10 cellular contexts compared by ENCODE assay signal in genomic region chr6:13763740-13764381, GRCh38. TPM values are rescaled to one million over a fixed set of nuclear protein-coding genes. Genes with fewer than 3 reads are reported as not detected.
DNase-seq lines count a peak whose midpoint lies in the region; ATAC-seq and TF ChIP-seq lines count a peak whose summit lies in the region.
"Had no signal": no experiment of that assay in that cellular context is flagged by ENCODE, and none has a peak within 500 bp of the region (broad histone marks: within the 10 kb centered on the region; RNA-seq: fewer than 3 reads in every experiment).

No MANE protein-coding gene starts in this region.

- in situ Hi-C loops in GM23248 (cut with MboI), result no loop called here

- 0 out of 2 replicates have a peak, but pooled peaks cover 3% of the 10 kb centered on the region for H3F3A ChIP-seq in GM23338 (replicated peaks; ENCODE audit: low read depth)
- H3F3A ChIP-seq in GM23248 (ENCODE audit: insufficient read depth), result peaks cover 40% of the 10 kb centered on the region

- H3K9me3 Mint-ChIP-seq in activated CD4-positive, alpha-beta T cell treated with anti-CD3 and anti-CD28 coated beads for 36 hours (ENCODE audit: low read depth), result peaks cover 2% of the 10 kb centered on the region
- H3K9me3 Mint-ChIP-seq in GM23338 (no peaks in the 10 kb centered on the region), osteocyte (ENCODE audit: unreplicated experiment) (no peaks in the 10 kb centered on the region)
- peaks cover 5% of the 10 kb centered on the region for H3K9me3 Mint-ChIP-seq in activated CD4-positive, alpha-beta memory T cell treated with anti-CD3 and anti-CD28 coated beads for 36 hours

- H3K4me1 ChIP-seq in GM23338 (ENCODE audit: insufficient read depth) (peaks cover 11% of the 10 kb centered on the region), GM23248 (ENCODE audit: insufficient read depth) (peaks cover 56% of the 10 kb centered on the region)

- H3K4me3 ChIP-seq in GM23338 (no peak overlapping the region), GM23248 (no peak overlapping the region)

- H3K27ac ChIP-seq in GM23338 (ENCODE audit: low read depth) (no peak overlapping the region), GM23248 (no peak overlapping the region)
- H3K27ac ChIP-seq: VCaP had no signal

- peak; percentile 66 for ATAC-seq in activated CD4-positive, alpha-beta T cell treated with anti-CD3 and anti-CD28 coated beads for 36 hours
- ATAC-seq in GM23338, result no peak

- H3K4me2 ChIP-seq in GM23338, result no peak overlapping the region
- no peak overlapping the region for H3K4me2 ChIP-seq in GM23248 (ENCODE audit: unreplicated experiment)

- 86 to 88% methylated on average over 5 of the region's 5 CpGs for WGBS in GM23248 (ENCODE audit: low coverage in 1 of 2, low lambda C conversion rate in 2 of 2, missing lambda C conversion rate in 2 of 2), 2 experiments

- intact Hi-C loops in activated CD4-positive, alpha-beta T cell treated with anti-CD3 and anti-CD28 coated beads for 36 hours (cut with DNase I, micrococcal nuclease), result loop anchor here (1.0 to 10.0 kb wide), 8 partner anchors 23 to 409 kb away; partner anchors contain the start of genes MCUR1 (in 1 of the 2), NOL7 (in 1 of the 2) and SIRT5 (in 1 of the 2)
- intact Hi-C loops in activated CD4-positive, alpha-beta memory T cell treated with anti-CD3 and anti-CD28 coated beads for 36 hours (cut with micrococcal nuclease), result loop anchor here (1.0 to 10.0 kb wide), 4 partner anchors 23 to 409 kb away; no protein-coding TSS in a partner anchor

- H3K79me2 ChIP-seq in GM23338 (replicated peaks; ENCODE audit: insufficient read depth), result no peaks in the 10 kb centered on the region
- no peaks in the 10 kb centered on the region for H3K79me2 ChIP-seq in GM23248 (ENCODE audit: insufficient read depth)

- H3K4me3 Mint-ChIP-seq in activated CD4-positive, alpha-beta T cell treated with anti-CD3 and anti-CD28 coated beads for 36 hours, result no peak overlapping the region
- H3K4me3 Mint-ChIP-seq in GM23338 (no peak overlapping the region), osteocyte (ENCODE audit: unreplicated experiment) (no peak overlapping the region)
- no peak overlapping the region for H3K4me3 Mint-ChIP-seq in activated CD4-positive, alpha-beta memory T cell treated with anti-CD3 and anti-CD28 coated beads for 36 hours

- peak overlapping the region; percentile 11 for H3K27ac Mint-ChIP-seq in activated CD4-positive, alpha-beta T cell treated with anti-CD3 and anti-CD28 coated beads for 36 hours
- H3K27ac Mint-ChIP-seq in GM23338 (no peak overlapping the region), osteocyte (ENCODE audit: unreplicated experiment) (no peak overlapping the region)
- peak overlapping the region; percentile 30 for H3K27ac Mint-ChIP-seq in activated CD4-positive, alpha-beta memory T cell treated with anti-CD3 and anti-CD28 coated beads for 36 hours

- POLR2A ChIA-PET in activated CD4-positive, alpha-beta T cell treated with anti-CD3 and anti-CD28 coated beads for 36 hours (lab: Charles Lee), result interaction anchor here (0.6 kb wide), 1 partner anchor 306 kb away, joined by 3 read pairs; no protein-coding TSS in a partner anchor
- POLR2A ChIA-PET in activated CD4-positive, alpha-beta memory T cell treated with anti-CD3 and anti-CD28 coated beads for 36 hours (lab: Charles Lee), result interaction anchor here (1.2 to 2.1 kb wide), 4 partner anchors 23 to 54 kb away, joined by 3 to 11 read pairs (median 6); partner anchors contain the start of gene RANBP9

- peak; percentile 61 for DNase-seq in activated CD4-positive, alpha-beta T cell treated with anti-CD3 and anti-CD28 coated beads for 36 hours
- no peak for DNase-seq in activated CD4-positive, alpha-beta T cell treated with anti-CD3 and anti-CD28 coated beads, Interleukin-2, amount 50 U/mL, for 4 hours
- DNase-seq in GM23338 (ENCODE audit: low spot score), result no peak
- peak; percentile 56 for DNase-seq in activated CD4-positive, alpha-beta memory T cell treated with anti-CD3 and anti-CD28 coated beads for 36 hours
- DNase-seq in stimulated activated CD4-positive, alpha-beta T cell treated with anti-CD3 and anti-CD28 coated beads, TNF-alpha, amount 100 ng/mL, for 48 hours (ENCODE audit: low read depth in 3 of 3), result peak in 2 of 3 donors; percentile 25 to 29
- DNase-seq in osteocyte (ENCODE audit: extremely low spot score, unreplicated experiment), result no peak
- no peak for DNase-seq in HCEC 1CT
- DNase-seq in GM23248, result no peak
- DNase-seq: NCI-H446 treated with DMSO at 0.1 percent for 48 hours had no signal

- H3K9me2 ChIP-seq in GM23338 (ENCODE audit: insufficient read depth) (no peaks in the 10 kb centered on the region), GM23248 (ENCODE audit: insufficient read depth) (no peaks in the 10 kb centered on the region)

- peaks cover 48% of the 10 kb centered on the region for H3K4me1 Mint-ChIP-seq in activated CD4-positive, alpha-beta T cell treated with anti-CD3 and anti-CD28 coated beads for 36 hours
- peaks cover 11% of the 10 kb centered on the region for H3K4me1 Mint-ChIP-seq in GM23338
- peaks cover 40% of the 10 kb centered on the region for H3K4me1 Mint-ChIP-seq in activated CD4-positive, alpha-beta memory T cell treated with anti-CD3 and anti-CD28 coated beads for 36 hours (ENCODE audit: low read depth)
- peaks cover 46% of the 10 kb centered on the region for H3K4me1 Mint-ChIP-seq in osteocyte (ENCODE audit: unreplicated experiment)

- no peak overlapping the region for H3K9ac ChIP-seq in GM23248

- H3K27me3 Mint-ChIP-seq in activated CD4-positive, alpha-beta T cell treated with anti-CD3 and anti-CD28 coated beads for 36 hours, result no peaks in the 10 kb centered on the region
- peaks cover 7% of the 10 kb centered on the region for H3K27me3 Mint-ChIP-seq in GM23338 (ENCODE audit: insufficient read depth, low read depth, poor library complexity)
- no peaks in the 10 kb centered on the region for H3K27me3 Mint-ChIP-seq in activated CD4-positive, alpha-beta memory T cell treated with anti-CD3 and anti-CD28 coated beads for 36 hours
- H3K27me3 Mint-ChIP-seq in osteocyte (ENCODE audit: unreplicated experiment), result no peaks in the 10 kb centered on the region

- H2AFZ ChIP-seq in GM23338 (peak overlapping the region; percentile 28; the same call in 1 of the 2 replicates), GM23248 (no peak overlapping the region)

- H3K36me3 ChIP-seq in GM23338 (ENCODE audit: insufficient read depth), result no peaks in the 10 kb centered on the region
- no peaks in the 10 kb centered on the region for H3K36me3 ChIP-seq in GM23248 (ENCODE audit: low read depth)

- H3K9me3 ChIP-seq in GM23248 (ENCODE audit: low read depth), result no peaks in the 10 kb centered on the region

- H3K27me3 ChIP-seq in GM23338 (ENCODE audit: insufficient read depth) (no peaks in the 10 kb centered on the region), GM23248 (replicated peaks; ENCODE audit: insufficient read depth) (no peaks in the 10 kb centered on the region)

- no peak for TF ChIP-seq CTCF in GM23338 (conservative IDR thresholded peaks at IDR 0.05; ENCODE audit: low read depth in 2 of 2)
- TF ChIP-seq CTCF in osteocyte (IDR thresholded peaks at IDR 0.05), result no peak

- CTCF ChIA-PET in activated CD4-positive, alpha-beta T cell treated with anti-CD3 and anti-CD28 coated beads for 36 hours (lab: Charles Lee), result interaction anchor here (0.6 to 2.2 kb wide), 9 partner anchors 10 to 283 kb away, joined by 3 to 8 read pairs (median 3); partner anchors contain the start of genes NOL7 and RANBP9
- CTCF ChIA-PET in activated CD4-positive, alpha-beta memory T cell treated with anti-CD3 and anti-CD28 coated beads for 36 hours (lab: Charles Lee), result interaction anchor here (0.6 to 1.6 kb wide), 6 partner anchors 10 to 545 kb away, joined by 3 to 12 read pairs (median 3); partner anchors contain the start of gene RANBP9

- peaks cover 4% of the 10 kb centered on the region for H3K36me3 Mint-ChIP-seq in activated CD4-positive, alpha-beta T cell treated with anti-CD3 and anti-CD28 coated beads for 36 hours (ENCODE audit: low read depth)
- H3K36me3 Mint-ChIP-seq in GM23338 (ENCODE audit: low read depth), result no peaks in the 10 kb centered on the region; the same call in 2 of the 3 replicates
- peaks cover 2% of the 10 kb centered on the region for H3K36me3 Mint-ChIP-seq in activated CD4-positive, alpha-beta memory T cell treated with anti-CD3 and anti-CD28 coated beads for 36 hours
- no peaks in the 10 kb centered on the region for H3K36me3 Mint-ChIP-seq in osteocyte (ENCODE audit: unreplicated experiment)

- H4K20me1 ChIP-seq in GM23338 (replicated peaks; ENCODE audit: insufficient read depth) (no peaks in the 10 kb centered on the region), GM23248 (ENCODE audit: insufficient read depth) (no peaks in the 10 kb centered on the region)

TF ChIP-seq in GM23338, 12 proteins besides CTCF, POLR2A, EP300 and RAD21 (continues in another document):
- TF ChIP-seq EZH2 (IDR thresholded peaks at IDR 0.05; ENCODE audit: low read depth, unreplicated experiment), result no peak

RNA-seq across cellular contexts. Expression of gene MCUR1, which starts 50.5 kb away (rescaled TPM):
- total RNA-seq in activated CD4-positive, alpha-beta T cell treated with anti-CD3 and anti-CD28 coated beads for 36 hours, result 10 to 100 TPM; 37.9 to 59.3 TPM
- 20.3 and 21.0 TPM in 2 replicates for total RNA-seq in GM23338 (2014; rRNA removed; shearing (Covaris generic))
- polyA plus RNA-seq in GM23338 (2016; fragmentation: Nextera tagmentation; extraction: Ambion mirVana) (63.5 and 65.3 TPM in 2 replicates), GM23248 (2016; fragmentation: Nextera tagmentation; extraction: Ambion mirVana) (27.9 and 28.3 TPM in 2 replicates)
- 10 to 100 TPM; 36.6 to 38.8 TPM for total RNA-seq in activated CD4-positive, alpha-beta memory T cell treated with anti-CD3 and anti-CD28 coated beads for 36 hours
- total RNA-seq in osteocyte, result 23.4 and 24.8 TPM in 2 replicates
- 11.1 and 13.6 TPM in 2 replicates for total RNA-seq in GM23248 (2014; rRNA removed; shearing (Covaris generic))

RNA-seq across cellular contexts. Expression of gene RANBP9, which starts 52.2 kb away (rescaled TPM):
- total RNA-seq in activated CD4-positive, alpha-beta T cell treated with anti-CD3 and anti-CD28 coated beads for 36 hours, result 10 to 100 TPM; 50.8 to 65.0 TPM
- total RNA-seq in GM23338 (2014; rRNA removed; shearing (Covaris generic)), result 31.8 and 33.6 TPM in 2 replicates
- polyA plus RNA-seq in GM23338 (2016; fragmentation: Nextera tagmentation; extraction: Ambion mirVana) (11.9 and 12.1 TPM in 2 replicates), GM23248 (2016; fragmentation: Nextera tagmentation; extraction: Ambion mirVana) (8.0 and 8.8 TPM in 2 replicates)
- 10 to 100 TPM; 63.7 to 66.2 TPM for total RNA-seq in activated CD4-positive, alpha-beta memory T cell treated with anti-CD3 and anti-CD28 coated beads for 36 hours
- 53.6 and 55.4 TPM in 2 replicates for total RNA-seq in osteocyte
- 28.3 and 29.8 TPM in 2 replicates for total RNA-seq in GM23248 (2014; rRNA removed; shearing (Covaris generic))

Comparison
In these comparisons a context has a peak if more than half of its experiments do, and no peak if none do; other contexts are left out.
1. DNase-seq: peak in activated CD4-positive, alpha-beta T cell treated with anti-CD3 and anti-CD28 coated beads for 36 hours (single experiment), activated CD4-positive, alpha-beta memory T cell treated with anti-CD3 and anti-CD28 coated beads for 36 hours (single experiment) and stimulated activated CD4-positive, alpha-beta T cell treated with anti-CD3 and anti-CD28 coated beads, TNF-alpha, amount 100 ng/mL, for 48 hours (2 of 3); none in activated CD4-positive, alpha-beta T cell treated with anti-CD3 and anti-CD28 coated beads, Interleukin-2, amount 50 U/mL, for 4 hours (0 of 2), GM23338 (single experiment), osteocyte (single experiment), HCEC 1CT (single experiment) and GM23248 (single experiment).
2. H3K27ac Mint-ChIP-seq: peak in activated CD4-positive, alpha-beta T cell treated with anti-CD3 and anti-CD28 coated beads for 36 hours (single experiment) and activated CD4-positive, alpha-beta memory T cell treated with anti-CD3 and anti-CD28 coated beads for 36 hours (single experiment); none in GM23338 (single experiment) and osteocyte (single experiment).